Comparison of ENCODE assay signal across 1 cellular context in the genomic region with DNA sequence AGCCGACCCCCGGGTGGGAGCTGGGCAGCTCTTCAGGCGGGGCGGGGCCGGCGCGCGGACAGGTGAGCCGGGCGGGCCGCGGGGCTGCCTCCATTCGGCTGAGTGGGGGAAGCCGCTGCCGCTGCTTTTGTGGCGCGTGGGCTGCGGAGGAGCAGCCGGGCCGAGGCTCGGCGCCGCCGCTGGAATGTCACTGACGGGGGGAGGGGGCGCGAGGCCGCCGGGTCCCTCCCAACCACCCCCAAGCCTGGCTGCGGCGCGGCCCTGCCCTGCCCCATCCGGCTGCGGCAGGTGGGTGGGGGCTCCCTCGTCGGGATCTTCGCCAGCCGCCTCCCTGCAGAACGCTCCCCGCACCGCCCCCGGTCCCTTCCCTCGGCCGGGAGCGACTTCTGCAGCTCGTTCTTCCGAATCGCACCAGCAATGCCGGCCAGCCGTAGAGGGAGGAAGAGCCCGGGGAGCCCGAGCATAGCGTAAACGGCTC.
A peak's percentile ranks its signal among the peaks of the same experiment; 100 is the strongest.
TF ChIP-seq lines count a peak whose summit lies in the region.

No MANE protein-coding gene starts in this region.

TF ChIP-seq in HCT116, 20 proteins besides CTCF, POLR2A, EP300 and RAD21 (continued from another document):
- TF ChIP-seq ZNF274 (IDR thresholded peaks at IDR 0.05; ENCODE audit: low read depth, low read length) (no peak), EGR1 (IDR thresholded peaks at IDR 0.05; ENCODE audit: low read depth) (peak; percentile 46; the same call in 1 of the 2 replicates), CBX3 (IDR thresholded peaks at IDR 0.05; ENCODE audit: low read depth) (no peak), JUND (IDR thresholded peaks at IDR 0.05) (no peak), ATF3 (IDR thresholded peaks at IDR 0.05) (no peak)
- TF ChIP-seq, protein P1, sequence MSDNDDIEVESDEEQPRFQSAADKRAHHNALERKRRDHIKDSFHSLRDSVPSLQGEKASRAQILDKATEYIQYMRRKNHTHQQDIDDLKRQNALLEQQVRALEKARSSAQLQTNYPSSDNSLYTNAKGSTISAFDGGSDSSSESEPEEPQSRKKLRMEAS (IDR thresholded peaks at IDR 0.05): 0 out of 2 replicates have a peak, but pooled peaks have one; percentile 2
